1 cellular context compared by ENCODE assay signal in genomic region chr2:238203973-238204683, GRCh38.
TF ChIP-seq lines count a peak whose summit lies in the region.

No MANE protein-coding gene starts in this region.

TF ChIP-seq in endothelial cell of umbilical vein, 7 proteins besides CTCF, POLR2A, EP300 and RAD21:
- no peak for TF ChIP-seq MAX (IDR thresholded peaks at IDR 0.05; ENCODE audit: insufficient read depth, insufficient read length)
- no peak for TF ChIP-seq FOS (IDR thresholded peaks at IDR 0.05; ENCODE audit: borderline replicate concordance, insufficient read depth, low read length)
- TF ChIP-seq MYC (IDR thresholded peaks at IDR 0.05; ENCODE audit: low read depth, low read length): no peak
- TF ChIP-seq GATA2 (IDR thresholded peaks at IDR 0.05; ENCODE audit: insufficient read depth, insufficient read length, low read depth, low read length): no peak
- no peak for TF ChIP-seq EZH2 (IDR thresholded peaks at IDR 0.05; ENCODE audit: borderline replicate concordance, low read depth, low read length, severe bottlenecking)
- no peak for TF ChIP-seq POLR2AphosphoS5 (IDR thresholded peaks at IDR 0.05; ENCODE audit: insufficient read depth, low read depth, low read length)
- TF ChIP-seq JUN (IDR thresholded peaks at IDR 0.05; ENCODE audit: borderline replicate concordance, insufficient read depth, insufficient read length, low read depth): no peak
TF ChIP-seq in endothelial cell of umbilical vein: peak in this region for 0.
